In the genomic region with DNA sequence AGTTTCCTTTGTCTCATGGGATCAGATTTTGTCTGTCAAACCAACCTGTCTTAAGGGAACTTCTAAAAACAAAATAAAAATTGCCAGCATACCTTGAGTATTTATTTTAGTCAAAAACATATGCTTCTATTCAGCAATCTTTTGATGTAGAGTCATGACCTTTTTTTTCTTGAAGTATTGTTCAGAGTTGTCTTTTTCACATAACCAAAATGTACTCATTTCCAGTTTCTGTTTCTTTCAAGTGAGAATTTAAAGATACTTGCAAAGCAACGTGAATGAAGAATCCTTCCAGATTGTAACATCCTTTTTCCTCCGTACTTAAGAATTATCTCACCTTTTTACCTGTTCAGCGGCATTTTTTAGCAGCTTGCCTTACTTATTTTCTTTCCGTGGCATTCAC, we compare ENCODE assay signal across 1 cellular context.
TF ChIP-seq lines count a peak whose summit lies in the region.

No MANE protein-coding gene starts in this region.

TF ChIP-seq in H1, 55 proteins besides CTCF, POLR2A, EP300 and RAD21:
- TF ChIP-seq EGR1 (IDR thresholded peaks at IDR 0.05; ENCODE audit: borderline replicate concordance, low read depth, low read length) = no peak
- TF ChIP-seq, protein P1, sequence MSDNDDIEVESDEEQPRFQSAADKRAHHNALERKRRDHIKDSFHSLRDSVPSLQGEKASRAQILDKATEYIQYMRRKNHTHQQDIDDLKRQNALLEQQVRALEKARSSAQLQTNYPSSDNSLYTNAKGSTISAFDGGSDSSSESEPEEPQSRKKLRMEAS (IDR thresholded peaks at IDR 0.05) = no peak
- no peak for TF ChIP-seq CREB1 (IDR thresholded peaks at IDR 0.05)
- no peak for TF ChIP-seq JUND (IDR thresholded peaks at IDR 0.05; ENCODE audit: low read length)
- TF ChIP-seq KDM4A (IDR thresholded peaks at IDR 0.05; ENCODE audit: low read depth, low read length, severe bottlenecking) = no peak
- TF ChIP-seq TBP (IDR thresholded peaks at IDR 0.05; ENCODE audit: low read depth, low read length) = no peak
- no peak for TF ChIP-seq ASH2L (IDR thresholded peaks at IDR 0.05; ENCODE audit: low read length)
